ENCODE assay signal across 1 cellular context in genomic region chr10:78642261-78642660, GRCh38.
TF ChIP-seq lines count a peak whose summit lies in the region.

No MANE protein-coding gene starts in this region.

TF ChIP-seq in HepG2, 621 proteins besides CTCF, POLR2A, EP300 and RAD21 (continued from another document):
- TF ChIP-seq, protein P1, sequence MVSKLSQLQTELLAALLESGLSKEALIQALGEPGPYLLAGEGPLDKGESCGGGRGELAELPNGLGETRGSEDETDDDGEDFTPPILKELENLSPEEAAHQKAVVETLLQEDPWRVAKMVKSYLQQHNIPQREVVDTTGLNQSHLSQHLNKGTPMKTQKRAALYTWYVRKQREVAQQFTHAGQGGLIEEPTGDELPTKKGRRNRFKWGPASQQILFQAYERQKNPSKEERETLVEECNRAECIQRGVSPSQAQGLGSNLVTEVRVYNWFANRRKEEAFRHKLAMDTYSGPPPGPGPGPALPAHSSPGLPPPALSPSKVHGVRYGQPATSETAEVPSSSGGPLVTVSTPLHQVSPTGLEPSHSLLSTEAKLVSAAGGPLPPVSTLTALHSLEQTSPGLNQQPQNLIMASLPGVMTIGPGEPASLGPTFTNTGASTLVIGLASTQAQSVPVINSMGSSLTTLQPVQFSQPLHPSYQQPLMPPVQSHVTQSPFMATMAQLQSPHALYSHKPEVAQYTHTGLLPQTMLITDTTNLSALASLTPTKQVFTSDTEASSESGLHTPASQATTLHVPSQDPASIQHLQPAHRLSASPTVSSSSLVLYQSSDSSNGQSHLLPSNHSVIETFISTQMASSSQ (IDR thresholded peaks at IDR 0.05; ENCODE audit: low read depth): no peak
- TF ChIP-seq, protein P1 (CRISPR knock-in tag; IDR thresholded peaks at IDR 0.05; ENCODE audit: borderline replicate concordance): no peak
- TF ChIP-seq PHF8 (CRISPR knock-in tag; IDR thresholded peaks at IDR 0.05) (no peak), ZNF510 (CRISPR knock-in tag; IDR thresholded peaks at IDR 0.05; ENCODE audit: low read depth) (no peak), ZNF644 (CRISPR knock-in tag; IDR thresholded peaks at IDR 0.05; ENCODE audit: low read depth) (no peak), ZNF331 (CRISPR knock-in tag; IDR thresholded peaks at IDR 0.05) (no peak), ZNF577 (CRISPR knock-in tag; IDR thresholded peaks at IDR 0.05; ENCODE audit: borderline replicate concordance, low read depth) (no peak), ZNF782 (CRISPR knock-in tag; IDR thresholded peaks at IDR 0.05; ENCODE audit: borderline replicate concordance) (no peak), SRSF1 (optimal IDR thresholded peaks at IDR 0.05; ENCODE audit: low read depth, low read length) (no peak), SPEN (CRISPR knock-in tag; IDR thresholded peaks at IDR 0.05; ENCODE audit: low read depth) (no peak), ELF1 (CRISPR knock-in tag; IDR thresholded peaks at IDR 0.05) (no peak), ZNF451 (CRISPR knock-in tag; IDR thresholded peaks at IDR 0.05) (no peak), KIAA2018 (CRISPR knock-in tag; IDR thresholded peaks at IDR 0.05; ENCODE audit: borderline replicate concordance) (no peak)
- TF ChIP-seq, protein P2, sequence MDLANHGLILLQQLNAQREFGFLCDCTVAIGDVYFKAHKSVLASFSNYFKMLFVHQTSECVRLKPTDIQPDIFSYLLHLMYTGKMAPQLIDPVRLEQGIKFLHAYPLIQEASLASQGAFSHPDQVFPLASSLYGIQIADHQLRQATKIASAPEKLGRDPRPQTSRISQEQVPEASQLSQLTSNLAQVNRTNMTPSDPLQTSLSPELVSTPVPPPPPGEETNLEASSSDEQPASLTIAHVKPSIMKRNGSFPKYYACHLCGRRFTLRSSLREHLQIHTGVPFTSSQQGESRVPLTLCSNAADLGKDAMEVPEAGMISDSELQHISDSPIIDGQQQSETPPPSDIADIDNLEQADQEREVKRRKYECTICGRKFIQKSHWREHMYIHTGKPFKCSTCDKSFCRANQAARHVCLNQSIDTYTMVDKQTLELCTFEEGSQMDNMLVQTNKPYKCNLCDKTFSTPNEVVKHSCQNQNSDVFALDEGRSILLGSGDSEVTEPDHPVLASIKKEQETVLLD (CRISPR knock-in tag; IDR thresholded peaks at IDR 0.05; ENCODE audit: low read depth): no peak
- TF ChIP-seq, protein P3, sequence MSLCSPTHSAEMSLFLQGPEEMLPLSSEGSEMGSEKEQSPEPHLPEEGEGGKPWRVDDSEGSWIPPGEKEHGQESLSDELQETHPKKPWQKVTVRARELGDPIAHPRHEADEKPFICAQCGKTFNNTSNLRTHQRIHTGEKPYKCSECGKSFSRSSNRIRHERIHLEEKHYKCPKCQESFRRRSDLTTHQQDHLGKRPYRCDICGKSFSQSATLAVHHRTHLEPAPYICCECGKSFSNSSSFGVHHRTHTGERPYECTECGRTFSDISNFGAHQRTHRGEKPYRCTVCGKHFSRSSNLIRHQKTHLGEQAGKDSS (CRISPR knock-in tag; IDR thresholded peaks at IDR 0.05; ENCODE audit: borderline replicate concordance, low read depth): no peak
TF ChIP-seq in HepG2: peak in this region for 0.
